ENCODE assay signal across 15 cellular contexts in the genomic region with DNA sequence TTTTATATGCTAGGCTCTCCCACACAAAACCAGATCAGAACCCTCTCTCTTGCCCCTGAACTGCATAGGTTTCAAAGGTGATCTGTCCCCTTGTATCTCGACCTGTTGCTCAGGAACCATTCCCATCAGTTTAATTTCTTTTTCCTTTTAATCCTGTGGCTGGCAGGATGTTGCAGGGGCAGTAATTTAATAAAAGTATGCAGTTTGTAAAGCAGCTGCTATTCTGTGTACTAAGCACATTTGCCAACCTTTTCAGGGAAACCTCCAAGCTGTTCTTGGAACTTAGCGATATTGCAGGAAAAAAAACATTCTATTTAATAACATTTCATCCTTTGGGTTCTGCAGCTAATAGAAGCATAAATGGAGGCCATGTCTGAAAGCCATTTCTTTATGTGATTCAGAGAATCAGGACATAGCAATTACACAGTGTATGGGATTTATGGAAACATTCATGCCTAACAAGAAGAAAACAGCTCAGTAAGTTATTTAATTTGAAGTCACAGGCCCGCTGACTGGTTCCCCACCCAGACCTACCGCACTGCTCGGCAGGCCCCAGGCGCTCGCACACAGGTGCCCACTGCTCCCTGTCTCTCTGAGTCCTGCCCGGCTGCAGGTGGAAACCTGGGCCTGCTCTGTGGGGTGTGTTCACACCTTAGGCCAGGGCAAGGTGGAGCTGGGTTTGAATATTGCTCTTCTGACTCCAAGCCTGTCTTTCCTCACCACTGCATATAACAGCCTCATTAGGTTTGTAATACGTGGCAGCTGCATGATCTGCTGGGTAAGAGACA.
DNase-seq lines count a peak whose midpoint lies in the region; ATAC-seq, FAIRE-seq and TF ChIP-seq lines count a peak whose summit lies in the region.
"Had no signal": no experiment of that assay in that cellular context is flagged by ENCODE, and none has a peak within 500 bp of the region (broad histone marks: within the 10 kb centered on the region; RNA-seq: fewer than 3 reads in every experiment).

No MANE protein-coding gene starts in this region.

- peak overlapping the region; percentile 54 for H3K4me2 ChIP-seq in Loucy (ENCODE audit: low read depth, low read length, poor library complexity, severe bottlenecking)
- H3K4me2 ChIP-seq in K562 (ENCODE audit: insufficient read depth, low read length): no peak overlapping the region
- no peak overlapping the region for H3K4me2 ChIP-seq in neural cell (ENCODE audit: low read length)

- TF ChIP-seq RAD21 in K562 (CRISPR knock-in tag; conservative IDR thresholded peaks at IDR 0.05 in 1 of 2, IDR thresholded peaks at IDR 0.05 in 1 of 2): no peak
- TF ChIP-seq RAD21 in neural cell (conservative IDR thresholded peaks at IDR 0.05): no peak

- intact Hi-C loops in K562 (cut with micrococcal nuclease): loop anchor here (10.0 kb wide), 1 partner anchor 58 kb away; no protein-coding TSS in a partner anchor
- intact Hi-C loops in CD4-positive, alpha-beta T cell (cut with DNase I, micrococcal nuclease): no loop called here

- H3K27ac Mint-ChIP-seq in CD4-positive, CD25-positive, alpha-beta regulatory T cell: peak overlapping the region in 2 of 3 donors; percentile 39 to 49
- H3K27ac Mint-ChIP-seq in CD4-positive, alpha-beta T cell: no peak overlapping the region

- H3K79me2 ChIP-seq in Loucy (ENCODE audit: insufficient read depth, low read length) (no peaks in the 10 kb centered on the region), K562 (ENCODE audit: control insufficient read depth, insufficient read depth, low read length) (no peaks in the 10 kb centered on the region), neural cell (replicated peaks; ENCODE audit: insufficient read depth, low read length) (peaks cover 4% of the 10 kb centered on the region)

- DNase-seq in CD4-positive, CD25-positive, alpha-beta regulatory T cell: peak in 1 of 3 donors; percentile 20
- DNase-seq in K562 (ENCODE audit: extremely low read depth in 1 of 4, low spot score in 3 of 4) (no peak), DMS114 treated with DMSO at 0.1 percent for 48 hours (lab: John Stamatoyannopoulos, UW; ENCODE audit: unreplicated experiment) (no peak), HK-2 (ENCODE audit: unreplicated experiment) (no peak)
- no peak for DNase-seq in CD4-positive, alpha-beta T cell
- DNase-seq: MV-4-11, NCI-H146, NCI-H69, SHP77 had no signal

- H3K9me2 ChIP-seq in Loucy (replicated peaks; ENCODE audit: low read depth, low read length) (no peaks in the 10 kb centered on the region), neural cell (ENCODE audit: insufficient read depth, low read length) (no peaks in the 10 kb centered on the region)

- no peaks in the 10 kb centered on the region for H3K27me3 ChIP-seq in CD4-positive, CD25-positive, alpha-beta regulatory T cell (ENCODE audit: control insufficient read depth, insufficient read depth, low read length)
- H3K27me3 ChIP-seq in Loucy (ENCODE audit: insufficient read depth, low read length, poor library complexity, severe bottlenecking) (no peaks in the 10 kb centered on the region), K562 (ENCODE audit: control insufficient read depth in 2 of 2, insufficient read depth in 2 of 2, low read length in 2 of 2) (no peaks in the 10 kb centered on the region), neural cell (ENCODE audit: insufficient read depth, low read depth, low read length) (no peaks in the 10 kb centered on the region)
- no peaks in the 10 kb centered on the region for H3K27me3 ChIP-seq in CD4-positive, alpha-beta T cell (ENCODE audit: control insufficient read depth, insufficient read depth, low read length)

- WGBS in K562 (ENCODE audit: insufficient coverage, low coverage, missing lambda C conversion rate): 56% methylated on average over 9 of the region's 9 CpGs

- no peaks in the 10 kb centered on the region for H4K20me1 ChIP-seq in Loucy (ENCODE audit: insufficient read depth, low read length, poor library complexity, severe bottlenecking)
- no peaks in the 10 kb centered on the region for H4K20me1 ChIP-seq in K562 (replicated peaks; ENCODE audit: control insufficient read depth, insufficient read depth, low read length)
- no peaks in the 10 kb centered on the region for H4K20me1 ChIP-seq in neural cell (ENCODE audit: insufficient read depth)

- H3K4me1 Mint-ChIP-seq in CD4-positive, CD25-positive, alpha-beta regulatory T cell: peaks cover 0 to 49% (median 11%) of the 10 kb centered on the region in 4 donors
- peaks cover 22% of the 10 kb centered on the region for H3K4me1 Mint-ChIP-seq in CD4-positive, alpha-beta T cell (ENCODE audit: low read depth)

- CTCF ChIA-PET in K562 (lab: Yijun Ruan, JAX; ENCODE audit: low intra/inter-chr PET ratio): no interaction called here
- CTCF ChIA-PET in CD4-positive, alpha-beta T cell (lab: Charles Lee): interaction anchor here (1.2 kb wide), 1 partner anchor 203 kb away, joined by 3 read pairs; no protein-coding TSS in a partner anchor

- FAIRE-seq in K562 (lab: Jason Lieb, UNC): no peak
- FAIRE-seq: H1, RCC 7860 had no signal

- TF ChIP-seq POLR2A in K562 (conservative IDR thresholded peaks at IDR 0.05): no peak

- peaks cover 3% of the 10 kb centered on the region for H3K4me1 ChIP-seq in CD4-positive, CD25-positive, alpha-beta regulatory T cell (ENCODE audit: control insufficient read depth, insufficient read depth, low read length, poor library complexity, severe bottlenecking)
- H3K4me1 ChIP-seq in Loucy (ENCODE audit: insufficient read depth, low read length, poor library complexity, severe bottlenecking): peaks cover 91% of the 10 kb centered on the region
- peaks cover 34 to 40% of the 10 kb centered on the region in 2 experiments for H3K4me1 ChIP-seq in K562 (replicated peaks in 1 of 2; ENCODE audit: control insufficient read depth in 2 of 2, insufficient read depth in 2 of 2, low read length in 2 of 2)

- no peak overlapping the region for H3K4me3 Mint-ChIP-seq in CD4-positive, CD25-positive, alpha-beta regulatory T cell
- no peak overlapping the region for H3K4me3 Mint-ChIP-seq in CD4-positive, alpha-beta T cell
- H3K4me3 Mint-ChIP-seq: IgD-negative memory B cell had no signal

- no peaks in the 10 kb centered on the region for H3K9me3 ChIP-seq in CD4-positive, CD25-positive, alpha-beta regulatory T cell (ENCODE audit: control insufficient read depth in 2 of 2, low read length in 2 of 2)
- H3K9me3 ChIP-seq in Loucy (ENCODE audit: insufficient read depth, low read depth, low read length): no peaks in the 10 kb centered on the region
- no peaks in the 10 kb centered on the region for H3K9me3 ChIP-seq in K562 (replicated peaks; ENCODE audit: control insufficient read depth, insufficient read depth, low read depth, low read length)
- H3K9me3 ChIP-seq in neural cell (ENCODE audit: low read length): no peaks in the 10 kb centered on the region
- H3K9me3 ChIP-seq in CD4-positive, alpha-beta T cell (ENCODE audit: control insufficient read depth, low read length): no peaks in the 10 kb centered on the region

- H3K9me1 ChIP-seq in K562 (ENCODE audit: control insufficient read depth, insufficient read depth, low read length): no peaks in the 10 kb centered on the region

- in situ Hi-C loops in K562 (cut with MboI): no loop called here

- ATAC-seq in CD4-positive, CD25-positive, alpha-beta regulatory T cell (ENCODE audit: low read depth in 2 of 2): no peak
- ATAC-seq in K562 (no peak), HG02884 (IDR thresholded peaks at IDR 0.05; ENCODE audit: unreplicated experiment) (no peak)
- ATAC-seq in CD4-positive, alpha-beta T cell (ENCODE audit: poor library complexity): no peak

- TF ChIP-seq CTCF in Loucy (conservative IDR thresholded peaks at IDR 0.05; ENCODE audit: low read length): no peak
- no peak for TF ChIP-seq CTCF in K562 (IDR thresholded peaks at IDR 0.05 in 2 of 3, conservative IDR thresholded peaks at IDR 0.05 in 1 of 3; ENCODE audit: insufficient read depth in 2 of 3, low read depth in 1 of 3, low read length in 3 of 3)
- TF ChIP-seq CTCF in neural cell (IDR thresholded peaks at IDR 0.05; ENCODE audit: poor library complexity, severe bottlenecking): no peak
- no peak for TF ChIP-seq CTCF in CD4-positive, alpha-beta T cell (IDR thresholded peaks at IDR 0.05)

- H3K36me3 ChIP-seq in CD4-positive, CD25-positive, alpha-beta regulatory T cell (ENCODE audit: control insufficient read depth, insufficient read depth, low read length): no peaks in the 10 kb centered on the region
- no peaks in the 10 kb centered on the region for H3K36me3 ChIP-seq in Loucy (ENCODE audit: insufficient read depth, low read length)
- H3K36me3 ChIP-seq in K562 (ENCODE audit: control insufficient read depth, insufficient read depth, low read length): no peaks in the 10 kb centered on the region
- H3K36me3 ChIP-seq in neural cell (ENCODE audit: insufficient read depth, low read length): no peaks in the 10 kb centered on the region

- H3F3A ChIP-seq in Loucy (ENCODE audit: low read depth): 0 out of 2 replicates have a peak, but pooled peaks cover 3% of the 10 kb centered on the region
- peaks cover 5% of the 10 kb centered on the region for H3F3A ChIP-seq in neural cell (ENCODE audit: insufficient read depth, low read length, poor library complexity, severe bottlenecking)

- no peaks in the 10 kb centered on the region for H3K36me3 Mint-ChIP-seq in CD4-positive, CD25-positive, alpha-beta regulatory T cell
- H3K36me3 Mint-ChIP-seq in CD4-positive, alpha-beta T cell (ENCODE audit: low read depth): no peaks in the 10 kb centered on the region
- H3K36me3 Mint-ChIP-seq: IgD-negative memory B cell had no signal

- no peaks in the 10 kb centered on the region for H3K27me3 Mint-ChIP-seq in CD4-positive, CD25-positive, alpha-beta regulatory T cell
- H3K27me3 Mint-ChIP-seq in CD4-positive, alpha-beta T cell: no peaks in the 10 kb centered on the region
- H3K27me3 Mint-ChIP-seq: IgD-negative memory B cell had no signal

- H3K9ac ChIP-seq in Loucy (ENCODE audit: low read depth, low read length, poor library complexity, severe bottlenecking): peak overlapping the region; percentile 45
- H3K9ac ChIP-seq in K562 (ENCODE audit: insufficient read depth in 1 of 2, low read depth in 2 of 2, low read length in 2 of 2): peak overlapping the region; percentile 13 to 46; a peak in 2 of 4 replicates
- peak overlapping the region; percentile 48 for H3K9ac ChIP-seq in neural cell (ENCODE audit: low read length)

- no peaks in the 10 kb centered on the region for H3K9me3 Mint-ChIP-seq in CD4-positive, CD25-positive, alpha-beta regulatory T cell
- H3K9me3 Mint-ChIP-seq in CD4-positive, alpha-beta T cell: no peaks in the 10 kb centered on the region
- H3K9me3 Mint-ChIP-seq: IgD-negative memory B cell had no signal

- H3K4me3 ChIP-seq in CD4-positive, CD25-positive, alpha-beta regulatory T cell (ENCODE audit: low read depth, low read length): no peak overlapping the region
- H3K4me3 ChIP-seq in Loucy (ENCODE audit: low read length, poor library complexity, severe bottlenecking) (no peak overlapping the region), K562 (no peak overlapping the region), neural cell (ENCODE audit: low read length) (peak overlapping the region; percentile 16)

- BruUV-seq in K562 (replicated peaks; lab: Mats Ljungman, UMichigan): no TSS peak

- no peak overlapping the region for H2AFZ ChIP-seq in Loucy (ENCODE audit: low read length)
- peak overlapping the region; percentile 21; the same call in 1 of the 2 replicates for H2AFZ ChIP-seq in K562 (ENCODE audit: low read depth, low read length)
- H2AFZ ChIP-seq in neural cell (ENCODE audit: low read depth, low read length): no peak overlapping the region

- POLR2A ChIA-PET in K562 (lab: Yijun Ruan, JAX): interaction anchor here (0.6 to 1.0 kb wide), 3 partner anchors 16 to 423 kb away, joined by 3 read pairs; no protein-coding TSS in a partner anchor
- POLR2A ChIA-PET in CD4-positive, alpha-beta T cell (lab: Charles Lee): no interaction called here

- H3K27ac ChIP-seq in CD4-positive, CD25-positive, alpha-beta regulatory T cell (ENCODE audit: insufficient read depth, low read length, poor library complexity, severe bottlenecking): no peak overlapping the region
- H3K27ac ChIP-seq in K562 (ENCODE audit: extremely low read depth, low read depth, low read length): peak overlapping the region; percentile 33; the same call in 2 of the 3 replicates
- peak overlapping the region; percentile 77 for H3K27ac ChIP-seq in neural cell (ENCODE audit: low read length)
- no peak overlapping the region for H3K27ac ChIP-seq in CD4-positive, alpha-beta T cell (ENCODE audit: low read depth, low read length)

- TF ChIP-seq EP300 in K562 (IDR thresholded peaks at IDR 0.05; ENCODE audit: low read length) (no peak), neural cell (conservative IDR thresholded peaks at IDR 0.05; ENCODE audit: poor library complexity, severe bottlenecking) (no peak)

Comparison
In these comparisons a context has a peak if more than half of its experiments do, and no peak if none do; other contexts are left out.
1. H3K27ac ChIP-seq: peak in K562 (single experiment) and neural cell (single experiment); none in CD4-positive, CD25-positive, alpha-beta regulatory T cell (single experiment) and CD4-positive, alpha-beta T cell (single experiment).
2. Peak in every context shown above with its lines, with median percentiles within 50 percentile points of each other: H3K9ac ChIP-seq.